ENCODE assay signal across 2 cellular contexts in genomic region chr6:35080016-35080680, GRCh38.
TF ChIP-seq lines count a peak whose summit lies in the region.

No MANE protein-coding gene starts in this region.

TF ChIP-seq in HepG2, 621 proteins besides CTCF, POLR2A, EP300 and RAD21 (continued from another document):
- TF ChIP-seq ZBTB20 (CRISPR knock-in tag; IDR thresholded peaks at IDR 0.05; ENCODE audit: borderline replicate concordance, low read depth) (no peak), RFX3 (CRISPR knock-in tag; IDR thresholded peaks at IDR 0.05) (no peak), GFI1 (CRISPR knock-in tag; IDR thresholded peaks at IDR 0.05; ENCODE audit: borderline replicate concordance) (no peak), DMAP1 (CRISPR knock-in tag; IDR thresholded peaks at IDR 0.05) (no peak), ZFY (CRISPR knock-in tag; IDR thresholded peaks at IDR 0.05) (no peak), NCOR1 (IDR thresholded peaks at IDR 0.05; ENCODE audit: borderline replicate concordance, low read length) (no peak), SMARCC2 (IDR thresholded peaks at IDR 0.05) (no peak), ATF2 (CRISPR knock-in tag; IDR thresholded peaks at IDR 0.05) (no peak), ZNF772 (CRISPR knock-in tag; IDR thresholded peaks at IDR 0.05) (no peak), MTA1 (CRISPR knock-in tag; IDR thresholded peaks at IDR 0.05; ENCODE audit: borderline replicate concordance) (no peak)
- TF ChIP-seq, protein P1, sequence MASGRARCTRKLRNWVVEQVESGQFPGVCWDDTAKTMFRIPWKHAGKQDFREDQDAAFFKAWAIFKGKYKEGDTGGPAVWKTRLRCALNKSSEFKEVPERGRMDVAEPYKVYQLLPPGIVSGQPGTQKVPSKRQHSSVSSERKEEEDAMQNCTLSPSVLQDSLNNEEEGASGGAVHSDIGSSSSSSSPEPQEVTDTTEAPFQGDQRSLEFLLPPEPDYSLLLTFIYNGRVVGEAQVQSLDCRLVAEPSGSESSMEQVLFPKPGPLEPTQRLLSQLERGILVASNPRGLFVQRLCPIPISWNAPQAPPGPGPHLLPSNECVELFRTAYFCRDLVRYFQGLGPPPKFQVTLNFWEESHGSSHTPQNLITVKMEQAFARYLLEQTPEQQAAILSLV (CRISPR knock-in tag; IDR thresholded peaks at IDR 0.05; ENCODE audit: borderline replicate concordance): no peak

TF ChIP-seq in H1, 55 proteins besides CTCF, POLR2A, EP300 and RAD21 (continued from another document):
- TF ChIP-seq KDM1A (IDR thresholded peaks at IDR 0.05; ENCODE audit: borderline replicate concordance, low read length): no peak
- TF ChIP-seq PHF8 (conservative IDR thresholded peaks at IDR 0.05; ENCODE audit: low read depth, low read length): no peak
- TF ChIP-seq RNF2 (IDR thresholded peaks at IDR 0.05; ENCODE audit: borderline replicate concordance, low read depth, low read length, missing control alignments, poor library complexity, severe bottlenecking): no peak
- no peak for TF ChIP-seq RBBP5 (IDR thresholded peaks at IDR 0.05; ENCODE audit: borderline replicate concordance, low read depth, low read length)
- no peak for TF ChIP-seq MAFK (IDR thresholded peaks at IDR 0.05; ENCODE audit: low read depth, low read length)
- TF ChIP-seq, protein P2, sequence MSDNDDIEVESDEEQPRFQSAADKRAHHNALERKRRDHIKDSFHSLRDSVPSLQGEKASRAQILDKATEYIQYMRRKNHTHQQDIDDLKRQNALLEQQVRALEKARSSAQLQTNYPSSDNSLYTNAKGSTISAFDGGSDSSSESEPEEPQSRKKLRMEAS (IDR thresholded peaks at IDR 0.05): no peak
- TF ChIP-seq JUND (IDR thresholded peaks at IDR 0.05; ENCODE audit: low read length): no peak
- TF ChIP-seq ZNF274 (IDR thresholded peaks at IDR 0.05; ENCODE audit: borderline replicate concordance, extremely low read depth, low read length): no peak
- TF ChIP-seq CHD2 (IDR thresholded peaks at IDR 0.05; ENCODE audit: low read length): no peak
- no peak for TF ChIP-seq CBX5 (IDR thresholded peaks at IDR 0.05; ENCODE audit: low read depth, low read length)
- no peak for TF ChIP-seq SP1 (IDR thresholded peaks at IDR 0.05; ENCODE audit: low read depth, low read length)
- no peak for TF ChIP-seq ATF3 (IDR thresholded peaks at IDR 0.05; ENCODE audit: insufficient read depth, low read depth, low read length)
- no peak for TF ChIP-seq GTF2F1 (IDR thresholded peaks at IDR 0.05; ENCODE audit: borderline replicate concordance, low read depth, low read length)
- TF ChIP-seq TAF1 (IDR thresholded peaks at IDR 0.05; ENCODE audit: low read depth, low read length): no peak
- no peak for TF ChIP-seq SP4 (IDR thresholded peaks at IDR 0.05; ENCODE audit: low read length)
- TF ChIP-seq BRCA1 (IDR thresholded peaks at IDR 0.05; ENCODE audit: low read depth, low read length): no peak
- no peak for TF ChIP-seq TAF7 (optimal IDR thresholded peaks at IDR 0.05; ENCODE audit: borderline replicate concordance, low read depth, low read length)
- no peak for TF ChIP-seq TBP (IDR thresholded peaks at IDR 0.05; ENCODE audit: low read depth, low read length)
- TF ChIP-seq EZH2 (IDR thresholded peaks at IDR 0.05; ENCODE audit: low read depth, low read length, severe bottlenecking): no peak
